Comparison of ENCODE assay signal across 20 cellular contexts in the genomic region with DNA sequence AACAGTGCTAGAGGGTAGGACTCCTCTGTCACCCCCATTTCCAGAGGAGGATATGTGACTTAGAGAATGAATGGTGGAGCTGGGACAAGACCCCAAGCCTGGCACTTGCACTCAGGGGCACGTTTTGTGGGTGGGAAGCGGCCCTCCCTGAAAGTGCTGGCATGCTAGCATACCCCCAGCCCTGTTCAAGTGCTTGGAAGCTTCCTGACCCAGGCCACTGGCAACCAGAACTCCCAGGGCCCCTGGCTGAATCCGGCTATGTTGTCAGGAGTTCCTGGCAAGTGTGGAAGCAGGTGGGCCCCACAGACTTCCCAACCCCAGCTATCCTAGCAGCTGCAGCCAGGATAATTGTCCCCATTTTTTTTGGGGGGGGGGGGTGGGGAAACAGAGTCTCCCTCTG. TPM values are rescaled to one million over a fixed set of nuclear protein-coding genes. Genes with fewer than 3 reads are reported as not detected.
DNase-seq lines count a peak whose midpoint lies in the region; ATAC-seq and TF ChIP-seq lines count a peak whose summit lies in the region.
"Had no signal": no experiment of that assay in that cellular context is flagged by ENCODE, and none has a peak within 500 bp of the region (broad histone marks: within the 10 kb centered on the region; RNA-seq: fewer than 3 reads in every experiment).

No MANE protein-coding gene starts in this region.

- DNase-seq in CD14-positive monocyte (ENCODE audit: low spot score) (peak; percentile 32), HFFc6 (no peak), endodermal cell (peak; percentile 22), trophoblast cell (no peak), osteocyte (ENCODE audit: extremely low spot score, unreplicated experiment) (no peak), stomach (no peak), ecto neural progenitor cell (ENCODE audit: low spot score) (no peak)
- DNase-seq: AML-193, DMS 273 treated with DMSO at 0.1 percent for 48 hours, DND-41, KG1, NCI-H1105 treated with DMSO at 0.1 percent for 48 hours, NCI-H1694, Right ventricle myocardium superior had no signal

- H3K9me3 Mint-ChIP-seq in CD14-positive monocyte (peaks cover 0 to 5% (median 1%) of the 10 kb centered on the region in 7 donors), HFFc6 (no peaks in the 10 kb centered on the region), endodermal cell (no peaks in the 10 kb centered on the region), osteocyte (ENCODE audit: unreplicated experiment) (no peaks in the 10 kb centered on the region)

- H3K4me1 ChIP-seq in endodermal cell (ENCODE audit: control insufficient read depth, insufficient read depth, low read length) = no peaks in the 10 kb centered on the region
- peaks cover 27 to 34% of the 10 kb centered on the region in 2 experiments for H3K4me1 ChIP-seq in trophoblast cell (ENCODE audit: control insufficient read depth in 1 of 2, insufficient read depth in 2 of 2, low read length in 2 of 2)
- H3K4me1 ChIP-seq in stomach = peaks cover 0 to 10% (median 3%) of the 10 kb centered on the region in 4 donors
- H3K4me1 ChIP-seq: Peyer's patch had no signal

- H3K18ac ChIP-seq in trophoblast cell (ENCODE audit: low read length) = peak overlapping the region; percentile 42

- no peak overlapping the region for H3K27ac ChIP-seq in endodermal cell (ENCODE audit: low read depth, low read length)
- H3K27ac ChIP-seq in trophoblast cell (ENCODE audit: low read depth, low read length) = no peak overlapping the region
- no peak overlapping the region for H3K27ac ChIP-seq in stomach
- H3K27ac ChIP-seq: C4-2B, Peyer's patch had no signal

- TF ChIP-seq CTCF in CD14-positive monocyte (IDR thresholded peaks at IDR 0.05) (no peak), HFFc6 (IDR thresholded peaks at IDR 0.05) (no peak), endodermal cell (conservative IDR thresholded peaks at IDR 0.05) (no peak), osteocyte (IDR thresholded peaks at IDR 0.05) (no peak), stomach (IDR thresholded peaks at IDR 0.05) (no peak)

- H3K36me3 ChIP-seq in endodermal cell (ENCODE audit: control insufficient read depth, insufficient read depth, low read length) (no peaks in the 10 kb centered on the region), trophoblast cell (ENCODE audit: control insufficient read depth in 1 of 2, insufficient read depth in 2 of 2, low read length in 2 of 2) (no peaks in the 10 kb centered on the region), stomach (no peaks in the 10 kb centered on the region)
- H3K36me3 ChIP-seq: Peyer's patch had no signal

- H2BK12ac ChIP-seq in trophoblast cell (ENCODE audit: low read length) = peak overlapping the region; percentile 74

- H3K9ac ChIP-seq in endodermal cell (ENCODE audit: extremely low read depth, low read length, poor library complexity, severe bottlenecking) (no peak overlapping the region), trophoblast cell (ENCODE audit: low read length) (no peak overlapping the region)

- peak overlapping the region in 2 of 7 donors; percentile 52 to 75 for H3K27ac Mint-ChIP-seq in CD14-positive monocyte
- H3K27ac Mint-ChIP-seq in HFFc6 = peak overlapping the region; percentile 38; the same call in 1 of the 2 replicates
- no peak overlapping the region for H3K27ac Mint-ChIP-seq in endodermal cell
- no peak overlapping the region for H3K27ac Mint-ChIP-seq in osteocyte (ENCODE audit: unreplicated experiment)

- WGBS in endodermal cell (ENCODE audit: insufficient coverage in 1 of 2, insufficient read length in 1 of 2), 2 experiments = 83% methylated on average over 3 of the region's 3 CpGs; no CpG with 5 or more reads in 1 of the 2 experiments
- no CpG with 5 or more reads among the region's 3 CpGs for WGBS in trophoblast cell (ENCODE audit: extremely low coverage, insufficient coverage, insufficient read length)
- 63 to 89% (median 69%) methylated on average over 2 to 3 of the region's 3 CpGs for WGBS in stomach, 5 donors

- no peak overlapping the region for H3K4me2 ChIP-seq in trophoblast cell (ENCODE audit: low read length)

- peak overlapping the region; percentile 59 for H3K14ac ChIP-seq in trophoblast cell (ENCODE audit: low read length)

- H3K27me3 Mint-ChIP-seq in CD14-positive monocyte (ENCODE audit: low read depth in 3 of 3) (peaks cover 0 to 3% (median 2%) of the 10 kb centered on the region in 3 donors), HFFc6 (ENCODE audit: insufficient read depth) (no peaks in the 10 kb centered on the region), endodermal cell (ENCODE audit: insufficient read depth) (peaks cover 4% of the 10 kb centered on the region), osteocyte (ENCODE audit: unreplicated experiment) (no peaks in the 10 kb centered on the region)

- H2BK5ac ChIP-seq in trophoblast cell (ENCODE audit: low read depth, low read length, poor library complexity) = peak overlapping the region; percentile 21

- H3K79me2 ChIP-seq in trophoblast cell (ENCODE audit: control insufficient read depth, insufficient read depth, low read length, poor library complexity) = no peaks in the 10 kb centered on the region

- H3K4ac ChIP-seq in trophoblast cell (ENCODE audit: low read depth, low read length) = peak overlapping the region; percentile 22

- TF ChIP-seq EP300 in stomach (IDR thresholded peaks at IDR 0.05) = no peak

- no peaks in the 10 kb centered on the region for H3K9me3 ChIP-seq in endodermal cell (ENCODE audit: control insufficient read depth, low read length)
- H3K9me3 ChIP-seq in trophoblast cell (ENCODE audit: insufficient read depth, low read depth, low read length) = peaks cover 6% of the 10 kb centered on the region
- H3K9me3 ChIP-seq in stomach = no peaks in the 10 kb centered on the region
- H3K9me3 ChIP-seq: Peyer's patch had no signal

- H2AFZ ChIP-seq in trophoblast cell (ENCODE audit: insufficient read depth, low read length, poor library complexity) = no peak overlapping the region

- peaks cover 27% of the 10 kb centered on the region for H3K79me1 ChIP-seq in trophoblast cell (ENCODE audit: low read length)

- intact Hi-C loops in CD14-positive monocyte (cut with micrococcal nuclease) (loop anchor here in 1 of 2 donors (5.0 kb wide), 1 partner anchor 33 kb away; a partner anchor contains a TSS), stomach (cut with DNase I; ENCODE audit: low total_unique reads) (no loop called here)

- peak overlapping the region; percentile 33 for H4K8ac ChIP-seq in trophoblast cell (ENCODE audit: low read depth, low read length)

- H3K27me3 ChIP-seq in endodermal cell (ENCODE audit: control insufficient read depth, insufficient read depth, low read length, poor library complexity, severe bottlenecking) (peaks cover 6% of the 10 kb centered on the region), trophoblast cell (ENCODE audit: insufficient read depth, low read length) (no peaks in the 10 kb centered on the region), stomach (peaks cover 0 to 7% (median 0%) of the 10 kb centered on the region in 3 donors)
- H3K27me3 ChIP-seq: Peyer's patch had no signal

- H2BK120ac ChIP-seq in trophoblast cell (ENCODE audit: insufficient read depth, low read length, poor library complexity) = peak overlapping the region; percentile 70

- H3K4me3 Mint-ChIP-seq in CD14-positive monocyte = no peak overlapping the region
- no peak overlapping the region for H3K4me3 Mint-ChIP-seq in HFFc6
- no peak overlapping the region for H3K4me3 Mint-ChIP-seq in endodermal cell
- no peak overlapping the region for H3K4me3 Mint-ChIP-seq in osteocyte (ENCODE audit: unreplicated experiment)

- no peak overlapping the region for H3K23ac ChIP-seq in trophoblast cell (ENCODE audit: low read length)

- TF ChIP-seq POLR2A in stomach (IDR thresholded peaks at IDR 0.05) = no peak

- H3K4me3 ChIP-seq in endodermal cell (ENCODE audit: low read length) = no peak overlapping the region
- no peak overlapping the region for H3K4me3 ChIP-seq in trophoblast cell (ENCODE audit: low read depth, low read length)
- no peak overlapping the region for H3K4me3 ChIP-seq in stomach
- H3K4me3 ChIP-seq: GM23248, Peyer's patch had no signal

- no peak for ATAC-seq in GM19467 (IDR thresholded peaks at IDR 0.05; ENCODE audit: unreplicated experiment)

- H3K36me3 Mint-ChIP-seq in CD14-positive monocyte (no peaks in the 10 kb centered on the region), HFFc6 (ENCODE audit: low read depth) (peaks cover 4% of the 10 kb centered on the region; the same call in 1 of the 2 replicates), endodermal cell (ENCODE audit: low read depth) (no peaks in the 10 kb centered on the region), osteocyte (ENCODE audit: unreplicated experiment) (no peaks in the 10 kb centered on the region)

- peak overlapping the region; percentile 73 for H2AK5ac ChIP-seq in trophoblast cell (ENCODE audit: low read length)

- H3K4me1 Mint-ChIP-seq in CD14-positive monocyte = peaks cover 63% of the 10 kb centered on the region
- peaks cover 45% of the 10 kb centered on the region for H3K4me1 Mint-ChIP-seq in HFFc6 (ENCODE audit: low read depth)
- H3K4me1 Mint-ChIP-seq in endodermal cell = peaks cover 6% of the 10 kb centered on the region
- peaks cover 26% of the 10 kb centered on the region for H3K4me1 Mint-ChIP-seq in osteocyte (ENCODE audit: unreplicated experiment)

- no peak overlapping the region for H4K12ac ChIP-seq in trophoblast cell (ENCODE audit: low read depth, low read length)

- peak overlapping the region; percentile 74 for H4K91ac ChIP-seq in trophoblast cell (ENCODE audit: low read depth, low read length)

RNA-seq across cellular contexts. Expression of a gene that starts 35.6 kb away (rescaled TPM):
- 1 to 10 TPM in 1 of 2 donors, under 1 TPM in 1; 0.47 to 1.6 TPM for polyA plus RNA-seq in CD14-positive monocyte
- 100 to 1,000 TPM in 5 of 6 experiments, 10 to 100 TPM in 1; 99.6 to 430 (median 111) TPM for total RNA-seq in HFFc6 (2021; fragmentation: NEBNext Ultra II Directional; extraction: Animal tissue kit (Norgen Biotek cat#: 25700))
- under 1 TPM; 0.27 to 0.37 TPM for total RNA-seq in endodermal cell
- polyA plus RNA-seq in endodermal cell (2013, experiment 1 of 2) = 3.4 TPM
- 2.1 TPM for polyA plus RNA-seq in endodermal cell (2013, experiment 2 of 2)
- 330 and 332 TPM in 2 replicates for polyA plus RNA-seq in trophoblast cell (2013)
- 29.2 and 32.7 TPM in 2 replicates for total RNA-seq in osteocyte
- 100 to 1,000 TPM in 1 of 5 donors, 10 to 100 TPM in 4; 27.8 to 195 (median 44.3) TPM for total RNA-seq in stomach
- 10 to 100 TPM; 16.2 to 28.0 (median 25.1) TPM for polyA plus RNA-seq in stomach

RNA-seq across cellular contexts. Expression of a gene that starts 59.9 kb away (rescaled TPM):
- polyA plus RNA-seq in CD14-positive monocyte (not detected), stomach (1 to 10 TPM; 2.4 to 3.6 (median 3.3) TPM)
- 1 to 10 TPM; 1.2 to 4.4 (median 2.2) TPM for total RNA-seq in HFFc6 (2021; fragmentation: NEBNext Ultra II Directional; extraction: Animal tissue kit (Norgen Biotek cat#: 25700))
- total RNA-seq in endodermal cell (not detected), osteocyte (50.2 and 60.6 TPM in 2 replicates), stomach (1 to 10 TPM in 4 of 5 donors, not detected in 1; 1.2 to 9.4 (median 2.4) TPM)
- 21.8 TPM for polyA plus RNA-seq in endodermal cell (2013, experiment 1 of 2)
- 25.4 TPM for polyA plus RNA-seq in endodermal cell (2013, experiment 2 of 2)
- polyA plus RNA-seq in trophoblast cell (2013) = 0.30 and 0.32 TPM in 2 replicates
- total RNA-seq: G401, NCI-H460 had no signal

Comparison
In these comparisons a context has a peak if more than half of its experiments do, and no peak if none do; other contexts are left out.
1. DNase-seq: peak in CD14-positive monocyte (single experiment) and endodermal cell (single experiment); none in HFFc6 (single experiment), trophoblast cell (0 of 2), osteocyte (single experiment), stomach (single experiment) and ecto neural progenitor cell (single experiment).
2. RNA of a gene that starts 35.6 kb away (total RNA-seq): 99.6 to 430 TPM in HFFc6, 27.8 to 195 TPM in stomach and 29.2 to 32.7 TPM in osteocyte; 0.27 to 0.37 TPM in endodermal cell; every median in the first group is over 10 times any median in the second.